Comparison of ENCODE assay signal across 8 cellular contexts in genomic region chr15:85379403-85380131, GRCh38. TPM values are rescaled to one million over a fixed set of nuclear protein-coding genes. Genes with fewer than 3 reads are reported as not detected.
DNase-seq lines count a peak whose midpoint lies in the region; ATAC-seq lines count a peak whose summit lies in the region.

No MANE protein-coding gene starts in this region.

- peaks cover 28% of the 10 kb centered on the region for H3K4me1 ChIP-seq in mononuclear cell (ENCODE audit: insufficient read depth, low read length)
- H3K4me1 ChIP-seq in stomach smooth muscle (ENCODE audit: control insufficient read depth, insufficient read depth, low read length) = peaks cover 12% of the 10 kb centered on the region

- peak in 2 of 3 experiments; percentile 21 to 29 for DNase-seq in NCI-H1417 (lab: John Stamatoyannopoulos, UW)
- DNase-seq in NCI-H1417 treated with DMSO at 0.1 percent for 48 hours (lab: John Stamatoyannopoulos, UW) = no peak
- DNase-seq in T-cell = peak in 31 of 34 experiments; percentile 6 to 53 (median 31)
- DNase-seq in central memory CD4-positive, alpha-beta T cell = peak; percentile 78
- DNase-seq in mucosa of gallbladder (ENCODE audit: low spot score) = no peak

- peak overlapping the region; percentile 53 for H3K27ac ChIP-seq in stomach smooth muscle (ENCODE audit: low read length)

- H3K4me3 ChIP-seq in mononuclear cell (ENCODE audit: low read length) (peak overlapping the region; percentile 48), stomach smooth muscle (ENCODE audit: low read length in 2 of 2) (peak overlapping the region; percentile 77 to 85)

- H3K36me3 ChIP-seq in stomach smooth muscle (ENCODE audit: control insufficient read depth in 2 of 2, insufficient read depth in 2 of 2, low read length in 2 of 2) = no peaks in the 10 kb centered on the region

- ATAC-seq in T-cell (replicated peaks in 1 of 4) (peak in 1 of 4 experiments; percentile 9), esophagus mucosa (no peak)

- no peaks in the 10 kb centered on the region for H3K36me3 Mint-ChIP-seq in T-cell

- no peaks in the 10 kb centered on the region for H3K9me3 ChIP-seq in mononuclear cell (ENCODE audit: low read depth, low read length)
- H3K9me3 ChIP-seq in stomach smooth muscle (ENCODE audit: control insufficient read depth in 2 of 2, low read length in 2 of 2) = no peaks in the 10 kb centered on the region

- peak overlapping the region; percentile 91 to 92 for H3K27ac Mint-ChIP-seq in T-cell

- H3K27me3 Mint-ChIP-seq in T-cell = no peaks in the 10 kb centered on the region

- peak overlapping the region; percentile 66 for H3K9ac ChIP-seq in stomach smooth muscle (ENCODE audit: low read length in 2 of 2)

- CTCF ChIA-PET in T-cell (lab: Charles Lee) = interaction anchor here (0.6 to 2.8 kb wide), 8 partner anchors 18 to 740 kb away, joined by 4 to 35 read pairs (median 9); no protein-coding TSS in a partner anchor

- POLR2A ChIA-PET in T-cell (lab: Charles Lee) = interaction anchor here (0.7 to 1.9 kb wide), 8 partner anchors 17 to 344 kb away, joined by 3 to 12 read pairs (median 3); no protein-coding TSS in a partner anchor

- no peaks in the 10 kb centered on the region for H3K27me3 ChIP-seq in mononuclear cell (ENCODE audit: insufficient read depth, low read length)
- no peaks in the 10 kb centered on the region for H3K27me3 ChIP-seq in stomach smooth muscle (ENCODE audit: control insufficient read depth in 1 of 2, insufficient read depth in 2 of 2, low read length in 2 of 2)

- H3K4me3 Mint-ChIP-seq in T-cell = peak overlapping the region; percentile 83 to 91 (median 84)

- H3K4me1 Mint-ChIP-seq in T-cell = peaks cover 49 to 54% (median 51%) of the 10 kb centered on the region in 3 donors

- H3K9me3 Mint-ChIP-seq in T-cell = no peaks in the 10 kb centered on the region

RNA-seq across cellular contexts. Expression of gene AKAP13, which starts 0.8 kb away (rescaled TPM):
- total RNA-seq in T-cell (100 to 1,000 TPM; 232 to 391 (median 281) TPM), mononuclear cell (346 TPM), esophagus mucosa (84.9 TPM), mucosa of gallbladder (184 TPM)

Comparison
In these comparisons a context has a peak if more than half of its experiments do, and no peak if none do; other contexts are left out.
1. DNase-seq: peak in NCI-H1417 (2 of 3), T-cell (31 of 34) and central memory CD4-positive, alpha-beta T cell (single experiment); none in NCI-H1417 treated with DMSO at 0.1 percent for 48 hours (single experiment) and mucosa of gallbladder (single experiment).